2 cellular contexts compared by ENCODE assay signal in the genomic region with DNA sequence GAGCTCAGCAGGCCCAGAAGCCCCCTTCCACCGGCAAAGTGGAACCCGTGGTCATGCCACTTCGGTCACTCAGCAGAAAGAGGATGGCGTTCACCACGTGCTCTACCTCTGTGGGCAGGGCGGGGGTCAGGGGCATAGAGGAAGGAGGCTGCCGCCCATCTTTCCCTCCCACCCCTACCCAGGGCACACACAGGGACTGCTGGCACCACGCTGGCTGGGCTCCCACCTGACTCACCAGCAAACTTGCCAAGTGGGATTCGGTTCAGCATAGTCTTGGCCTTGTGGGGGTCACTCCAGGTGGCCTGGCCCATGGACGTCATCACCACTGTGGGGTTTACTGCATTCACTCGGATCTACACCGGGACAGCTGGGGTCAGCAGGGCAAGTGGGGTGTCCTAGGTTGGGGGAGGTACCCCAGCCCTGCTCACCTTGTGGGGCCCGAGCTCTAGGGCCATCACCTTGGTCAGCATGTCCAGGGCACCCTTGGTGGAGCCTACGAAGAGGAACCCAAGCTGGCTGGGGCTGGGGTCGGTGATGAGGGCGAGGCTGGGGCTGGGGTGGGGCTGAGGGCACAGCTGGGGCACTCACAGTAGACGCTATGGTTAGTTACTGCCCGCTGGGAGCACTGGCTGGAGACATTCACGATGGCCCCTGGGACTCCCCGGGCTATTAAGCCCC.
TF ChIP-seq lines count a peak whose summit lies in the region.

No MANE protein-coding gene starts in this region.

TF ChIP-seq in endothelial cell of umbilical vein, 7 proteins besides CTCF, POLR2A, EP300 and RAD21:
- TF ChIP-seq FOS (IDR thresholded peaks at IDR 0.05; ENCODE audit: borderline replicate concordance, insufficient read depth, low read length) (no peak), EZH2 (IDR thresholded peaks at IDR 0.05; ENCODE audit: borderline replicate concordance, low read depth, low read length, severe bottlenecking) (no peak), MYC (IDR thresholded peaks at IDR 0.05; ENCODE audit: low read depth, low read length) (no peak), GATA2 (IDR thresholded peaks at IDR 0.05; ENCODE audit: insufficient read depth, insufficient read length, low read depth, low read length) (no peak), POLR2AphosphoS5 (IDR thresholded peaks at IDR 0.05; ENCODE audit: insufficient read depth, low read depth, low read length) (no peak), JUN (IDR thresholded peaks at IDR 0.05; ENCODE audit: borderline replicate concordance, insufficient read depth, insufficient read length, low read depth) (no peak)
- TF ChIP-seq, protein P1, sequence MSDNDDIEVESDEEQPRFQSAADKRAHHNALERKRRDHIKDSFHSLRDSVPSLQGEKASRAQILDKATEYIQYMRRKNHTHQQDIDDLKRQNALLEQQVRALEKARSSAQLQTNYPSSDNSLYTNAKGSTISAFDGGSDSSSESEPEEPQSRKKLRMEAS (IDR thresholded peaks at IDR 0.05; ENCODE audit: insufficient read depth, insufficient read length), result no peak

TF ChIP-seq in HEK293T, 16 proteins besides CTCF, POLR2A, EP300 and RAD21:
- no peak for TF ChIP-seq FOXA1 (IDR thresholded peaks at IDR 0.05)
- no peak for TF ChIP-seq L3MBTL2 (conservative IDR thresholded peaks at IDR 0.05)
- no peak for TF ChIP-seq ELF4 (IDR thresholded peaks at IDR 0.05)
- TF ChIP-seq NFRKB (IDR thresholded peaks at IDR 0.05), result no peak
- no peak for TF ChIP-seq CTBP1 (IDR thresholded peaks at IDR 0.05; ENCODE audit: borderline replicate concordance)
- no peak for TF ChIP-seq BHLHE40 (IDR thresholded peaks at IDR 0.05; ENCODE audit: borderline replicate concordance)
